In the genomic region with DNA sequence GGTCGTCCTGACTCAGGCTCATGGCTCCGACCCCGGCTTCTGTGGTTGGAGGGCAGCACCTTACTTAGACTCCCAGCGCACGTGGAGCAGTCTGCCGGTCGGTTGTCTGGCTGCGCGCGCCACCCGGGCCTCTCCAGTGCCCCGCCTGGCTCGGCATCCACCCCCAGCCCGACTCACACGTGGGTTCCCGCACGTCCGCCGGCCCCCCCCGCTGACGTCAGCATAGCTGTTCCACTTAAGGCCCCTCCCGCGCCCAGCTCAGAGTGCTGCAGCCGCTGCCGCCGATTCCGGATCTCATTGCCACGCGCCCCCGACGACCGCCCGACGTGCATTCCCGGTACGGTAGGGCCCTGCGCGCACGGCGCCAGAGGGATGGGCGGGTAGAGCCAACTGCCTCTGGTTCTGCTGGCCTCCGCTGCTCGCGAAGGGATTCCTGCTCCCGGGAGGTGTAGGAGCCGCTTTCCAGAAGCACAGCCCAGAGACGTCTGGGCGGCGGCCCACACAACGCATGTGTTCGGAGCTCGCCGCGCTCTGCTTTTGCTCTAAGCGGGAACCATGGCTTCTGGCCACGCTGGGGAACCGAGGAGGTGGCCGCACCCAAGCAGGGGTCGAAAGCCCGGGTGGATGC, we compare ENCODE assay signal across 8 cellular contexts.
DNase-seq lines count a peak whose midpoint lies in the region; ATAC-seq and TF ChIP-seq lines count a peak whose summit lies in the region.

A gene (plus strand): TSS at position 264 of the 628 bp plus-strand sequence. CDS start 2,280 bp downstream, outside the sequence.

- DNase-seq in AG09319 (ENCODE audit: extremely low read depth, low read depth) (peak; percentile 96), NCI-H446 (lab: John Stamatoyannopoulos, UW) (peak; percentile 94 to 97), islet precursor cell (peak; percentile 98)
- peak; percentile 96 for DNase-seq in activated CD4-positive, CD25-positive, alpha-beta regulatory T cell treated with anti-CD3 and anti-CD28 coated beads, Interleukin-2, amount 50 U/mL, for 16 hours (ENCODE audit: low read depth, low spot score)
- peak; percentile 97 to 98 for DNase-seq in central memory CD8-positive, alpha-beta T cell (ENCODE audit: low spot score in 2 of 2)
- peak; percentile 99 for DNase-seq in stimulated activated CD4-positive, alpha-beta T cell treated with anti-CD3 and anti-CD28 coated beads, Interleukin-12 subunit alpha, Interleukin-12 subunit beta, amount 100 ng/mL, for 4 hours

- peak within 1 kb of the TSS; percentile 99 for H3K4me3 Mint-ChIP-seq in central memory CD8-positive, alpha-beta T cell

- H3K27ac Mint-ChIP-seq in central memory CD8-positive, alpha-beta T cell (ENCODE audit: low read depth): peak within 1 kb of the TSS; percentile 96

- H3K9me3 Mint-ChIP-seq in central memory CD8-positive, alpha-beta T cell: no peaks in the 10 kb centered on the region

- no peaks in the 10 kb centered on the region for H3K27me3 Mint-ChIP-seq in central memory CD8-positive, alpha-beta T cell

- H3K4me1 Mint-ChIP-seq in central memory CD8-positive, alpha-beta T cell: peaks cover 36% of the 10 kb centered on the region

- ATAC-seq in GM19035 (IDR thresholded peaks at IDR 0.05; ENCODE audit: unreplicated experiment) (peak; percentile 60), HG03342 (IDR thresholded peaks at IDR 0.05; ENCODE audit: unreplicated experiment) (peak; percentile 71)
- peak; percentile 78 for ATAC-seq in central memory CD8-positive, alpha-beta T cell (replicated peaks; ENCODE audit: extremely low read depth, poor library complexity, severe bottlenecking)

- peaks cover 55% of the 10 kb centered on the region for H3K36me3 Mint-ChIP-seq in central memory CD8-positive, alpha-beta T cell (ENCODE audit: insufficient read depth)

- TF ChIP-seq CTCF in AG09319 (IDR thresholded peaks at IDR 0.05; ENCODE audit: low read depth, low read length): no peak

Comparison
In these comparisons a context has a peak if more than half of its experiments do, and no peak if none do; other contexts are left out.
1. Peak in every context shown above with its lines: DNase-seq and ATAC-seq.